ENCODE assay signal across 1 cellular context in genomic region chr6:158040051-158040803, GRCh38.
TF ChIP-seq lines count a peak whose summit lies in the region.

No MANE protein-coding gene starts in this region.

TF ChIP-seq in HepG2, 621 proteins besides CTCF, POLR2A, EP300 and RAD21 (continued from another document and continues in another):
- no peak for TF ChIP-seq ARNT2 (CRISPR knock-in tag; IDR thresholded peaks at IDR 0.05; ENCODE audit: low read depth)
- TF ChIP-seq ZNF563 (CRISPR knock-in tag; IDR thresholded peaks at IDR 0.05): 0 out of 2 replicates have a peak, but pooled peaks have one; percentile 7
- peak; percentile 63; the same call in 1 of the 2 replicates for TF ChIP-seq TARDBP (CRISPR knock-in tag; IDR thresholded peaks at IDR 0.05)
- TF ChIP-seq ZNF232 (CRISPR knock-in tag; IDR thresholded peaks at IDR 0.05; ENCODE audit: borderline replicate concordance): no peak
- TF ChIP-seq NFE2L2 (IDR thresholded peaks at IDR 0.05; ENCODE audit: low read length): peak; percentile 97
- TF ChIP-seq HNRNPUL1 (IDR thresholded peaks at IDR 0.05; ENCODE audit: low read depth, low read length): no peak
- peak; percentile 66 for TF ChIP-seq ZNF644 (CRISPR knock-in tag; IDR thresholded peaks at IDR 0.05; ENCODE audit: low read depth)
- TF ChIP-seq GTF2F1 (IDR thresholded peaks at IDR 0.05; ENCODE audit: low read length): no peak
- 0 out of 2 replicates have a peak, but pooled peaks have one; percentile 69 for TF ChIP-seq ZZZ3 (CRISPR knock-in tag; IDR thresholded peaks at IDR 0.05; ENCODE audit: borderline replicate concordance)
- TF ChIP-seq ZNF124 (CRISPR knock-in tag; IDR thresholded peaks at IDR 0.05): peak; percentile 63; the same call in 1 of the 2 replicates
- peak; percentile 85; the same call in 1 of the 2 replicates for TF ChIP-seq ERF (CRISPR knock-in tag; IDR thresholded peaks at IDR 0.05)
- no peak for TF ChIP-seq ZNF562 (CRISPR knock-in tag; IDR thresholded peaks at IDR 0.05; ENCODE audit: borderline replicate concordance)
- TF ChIP-seq RFX3 (CRISPR knock-in tag; IDR thresholded peaks at IDR 0.05): no peak
- peak; percentile 85; the same call in 1 of the 2 replicates for TF ChIP-seq HMG20A (CRISPR knock-in tag; IDR thresholded peaks at IDR 0.05; ENCODE audit: borderline replicate concordance)
- peak; percentile 68; the same call in 1 of the 2 replicates for TF ChIP-seq BATF2 (CRISPR knock-in tag; IDR thresholded peaks at IDR 0.05)
- TF ChIP-seq TSC22D2 (CRISPR knock-in tag; IDR thresholded peaks at IDR 0.05; ENCODE audit: borderline replicate concordance): no peak
- 0 out of 2 replicates have a peak, but pooled peaks have one; percentile 48 for TF ChIP-seq KLF9 (CRISPR knock-in tag; IDR thresholded peaks at IDR 0.05; ENCODE audit: low read depth)
- peak; percentile 83 for TF ChIP-seq FOXP1 (IDR thresholded peaks at IDR 0.05)
- TF ChIP-seq FOXP1 (CRISPR knock-in tag; IDR thresholded peaks at IDR 0.05): peak; percentile 82; the same call in 1 of the 2 replicates
- peak; percentile 38; the same call in 1 of the 2 replicates for TF ChIP-seq ATF7 (IDR thresholded peaks at IDR 0.05)
- TF ChIP-seq ATF7 (CRISPR knock-in tag; IDR thresholded peaks at IDR 0.05): no peak; the same call in 1 of the 2 replicates
- TF ChIP-seq ZUFSP (CRISPR knock-in tag; IDR thresholded peaks at IDR 0.05; ENCODE audit: borderline replicate concordance): no peak
- TF ChIP-seq ZBTB25 (CRISPR knock-in tag; IDR thresholded peaks at IDR 0.05): peak; percentile 81
- peak; percentile 57; the same call in 1 of the 2 replicates for TF ChIP-seq GFI1 (CRISPR knock-in tag; IDR thresholded peaks at IDR 0.05; ENCODE audit: borderline replicate concordance)
- TF ChIP-seq E2F2 (CRISPR knock-in tag; IDR thresholded peaks at IDR 0.05; ENCODE audit: borderline replicate concordance): peak; percentile 64; the same call in 1 of the 2 replicates
- TF ChIP-seq ZBTB3 (CRISPR knock-in tag; IDR thresholded peaks at IDR 0.05; ENCODE audit: borderline replicate concordance, low read depth): no peak
- TF ChIP-seq ZNF557 (CRISPR knock-in tag; IDR thresholded peaks at IDR 0.05): peak; percentile 94; the same call in 1 of the 2 replicates
- no peak for TF ChIP-seq GPN1 (CRISPR knock-in tag; IDR thresholded peaks at IDR 0.05; ENCODE audit: borderline replicate concordance)
- no peak; the same call in 1 of the 2 replicates for TF ChIP-seq NONO (IDR thresholded peaks at IDR 0.05)
- TF ChIP-seq NONO (CRISPR knock-in tag; conservative IDR thresholded peaks at IDR 0.05): peak; percentile 87
- peak; percentile 78; the same call in 1 of the 2 replicates for TF ChIP-seq ZNF12 (CRISPR knock-in tag; IDR thresholded peaks at IDR 0.05)
- TF ChIP-seq MYPOP (CRISPR knock-in tag; IDR thresholded peaks at IDR 0.05): peak; percentile 58; the same call in 1 of the 2 replicates
- TF ChIP-seq ATF2 (CRISPR knock-in tag; IDR thresholded peaks at IDR 0.05): peak; percentile 94; the same call in 1 of the 2 replicates
- no peak for TF ChIP-seq RBAK (CRISPR knock-in tag; IDR thresholded peaks at IDR 0.05)
- TF ChIP-seq ZNF160 (CRISPR knock-in tag; IDR thresholded peaks at IDR 0.05): peak; percentile 76
- peak; percentile 82; the same call in 1 of the 2 replicates for TF ChIP-seq ZNF264 (CRISPR knock-in tag; IDR thresholded peaks at IDR 0.05)
- no peak for TF ChIP-seq GZF1 (CRISPR knock-in tag; IDR thresholded peaks at IDR 0.05)
- peak; percentile 80 for TF ChIP-seq ESRRA (CRISPR knock-in tag; IDR thresholded peaks at IDR 0.05; ENCODE audit: low read depth)
- no peak for TF ChIP-seq ZNF703 (CRISPR knock-in tag; IDR thresholded peaks at IDR 0.05; ENCODE audit: borderline replicate concordance)
- no peak; the same call in 1 of the 2 replicates for TF ChIP-seq ZFP1 (CRISPR knock-in tag; IDR thresholded peaks at IDR 0.05)
- TF ChIP-seq SSRP1 (CRISPR knock-in tag; IDR thresholded peaks at IDR 0.05): peak; percentile 89
- TF ChIP-seq HNRNPL (IDR thresholded peaks at IDR 0.05; ENCODE audit: low read depth, low read length): no peak
- no peak for TF ChIP-seq LBX2 (CRISPR knock-in tag; IDR thresholded peaks at IDR 0.05; ENCODE audit: borderline replicate concordance)
- no peak for TF ChIP-seq ZNF337 (CRISPR knock-in tag; IDR thresholded peaks at IDR 0.05; ENCODE audit: borderline replicate concordance, low read depth)
- peak; percentile 94 for TF ChIP-seq ZNF317 (CRISPR knock-in tag; IDR thresholded peaks at IDR 0.05)
- peak; percentile 99 for TF ChIP-seq MAFG (CRISPR knock-in tag; IDR thresholded peaks at IDR 0.05)
- TF ChIP-seq RXRB (CRISPR knock-in tag; IDR thresholded peaks at IDR 0.05; ENCODE audit: borderline replicate concordance): peak; percentile 95
- TF ChIP-seq KLF13 (CRISPR knock-in tag; IDR thresholded peaks at IDR 0.05): no peak
- 0 out of 2 replicates have a peak, but pooled peaks have one; percentile 2 for TF ChIP-seq KDM5B (CRISPR knock-in tag; IDR thresholded peaks at IDR 0.05; ENCODE audit: borderline replicate concordance)
- TF ChIP-seq BRD4 (CRISPR knock-in tag; IDR thresholded peaks at IDR 0.05): no peak; the same call in 1 of the 2 replicates
- TF ChIP-seq RFXAP (CRISPR knock-in tag; IDR thresholded peaks at IDR 0.05; ENCODE audit: borderline replicate concordance): peak; percentile 78; the same call in 1 of the 2 replicates
- peak; percentile 82; the same call in 1 of the 2 replicates for TF ChIP-seq ZNF614 (CRISPR knock-in tag; IDR thresholded peaks at IDR 0.05; ENCODE audit: borderline replicate concordance)
- no peak for TF ChIP-seq ZNF180 (CRISPR knock-in tag; IDR thresholded peaks at IDR 0.05; ENCODE audit: borderline replicate concordance, low read depth)
- TF ChIP-seq ZNF224 (CRISPR knock-in tag; IDR thresholded peaks at IDR 0.05): no peak
- TF ChIP-seq TP53 (CRISPR knock-in tag; conservative IDR thresholded peaks at IDR 0.05): no peak
- TF ChIP-seq ZNF550 (CRISPR knock-in tag; IDR thresholded peaks at IDR 0.05; ENCODE audit: borderline replicate concordance): no peak
- TF ChIP-seq STAT6 (CRISPR knock-in tag; IDR thresholded peaks at IDR 0.05; ENCODE audit: borderline replicate concordance): peak; percentile 95
- no peak; the same call in 1 of the 2 replicates for TF ChIP-seq MIER2 (CRISPR knock-in tag; IDR thresholded peaks at IDR 0.05)
- TF ChIP-seq ZBTB1 (CRISPR knock-in tag; IDR thresholded peaks at IDR 0.05; ENCODE audit: borderline replicate concordance): peak; percentile 54; the same call in 1 of the 2 replicates
- TF ChIP-seq SRSF1 (optimal IDR thresholded peaks at IDR 0.05; ENCODE audit: low read depth, low read length): no peak
- TF ChIP-seq DBP (CRISPR knock-in tag; IDR thresholded peaks at IDR 0.05; ENCODE audit: not compliant biosample characterization): peak; percentile 57
